ENCODE assay signal across 8 cellular contexts in genomic region chr15:34437687-34438086, GRCh38. TPM values are rescaled to one million over a fixed set of nuclear protein-coding genes. Genes with fewer than 3 reads are reported as not detected.
DNase-seq lines count a peak whose midpoint lies in the region; ATAC-seq lines count a peak whose summit lies in the region.

A gene with protein sequence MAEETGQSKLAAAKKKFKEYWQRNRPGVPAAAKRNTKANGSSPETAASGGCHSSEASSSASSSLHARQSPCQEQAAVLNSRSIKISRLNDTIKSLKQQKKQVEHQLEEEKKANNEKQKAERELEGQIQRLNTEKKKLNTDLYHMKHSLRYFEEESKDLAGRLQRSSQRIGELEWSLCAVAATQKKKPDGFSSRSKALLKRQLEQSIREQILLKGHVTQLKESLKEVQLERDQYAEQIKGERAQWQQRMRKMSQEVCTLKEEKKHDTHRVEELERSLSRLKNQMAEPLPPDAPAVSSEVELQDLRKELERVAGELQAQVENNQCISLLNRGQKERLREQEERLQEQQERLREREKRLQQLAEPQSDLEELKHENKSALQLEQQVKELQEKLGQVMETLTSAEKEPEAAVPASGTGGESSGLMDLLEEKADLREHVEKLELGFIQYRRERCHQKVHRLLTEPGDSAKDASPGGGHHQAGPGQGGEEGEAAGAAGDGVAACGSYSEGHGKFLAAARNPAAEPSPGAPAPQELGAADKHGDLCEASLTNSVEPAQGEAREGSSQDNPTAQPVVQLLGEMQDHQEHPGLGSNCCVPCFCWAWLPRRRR (minus strand): TSS chr15:34437808. CDS start chr15:34389691, 48,117 bp downstream.

- DNase-seq in NCI-H187 (lab: John Stamatoyannopoulos, UW) (peak; percentile 15 to 35), NCI-H187 treated with DMSO at 0.1 percent for 48 hours (lab: John Stamatoyannopoulos, UW) (no peak), NCI-H82 (lab: John Stamatoyannopoulos, UW) (peak; percentile 79), activated T-cell treated with anti-CD3 and anti-CD28 coated beads for 4 hours (peak; percentile 83), myocyte (ENCODE audit: low read depth) (peak; percentile 85)
- peak; percentile 80 to 83 for DNase-seq in stimulated activated CD8-positive, alpha-beta memory T cell treated with anti-CD3 and anti-CD28 coated beads, Interleukin-7, amount 100 ng/mL, for 4 hours (ENCODE audit: low read depth in 2 of 2)

- peak; percentile 79 for ATAC-seq in HG03280 (IDR thresholded peaks at IDR 0.05; ENCODE audit: unreplicated experiment)
- peak; percentile 72 for ATAC-seq in esophagus mucosa

RNA-seq across cellular contexts. Expression of the gene that starts here (rescaled TPM):
- total RNA-seq in esophagus mucosa = 10.6 TPM
- 31.6 and 35.4 TPM in 2 replicates for total RNA-seq in myocyte
- polyA plus RNA-seq in myocyte (2012) = 45.0 TPM
